ENCODE assay signal across 32 cellular contexts in genomic region chr5:87570366-87570765, GRCh38.
DNase-seq lines count a peak whose midpoint lies in the region; ATAC-seq, FAIRE-seq and TF ChIP-seq lines count a peak whose summit lies in the region.
"Had no signal": no experiment of that assay in that cellular context is flagged by ENCODE, and none has a peak within 500 bp of the region (broad histone marks: within the 10 kb centered on the region; RNA-seq: fewer than 3 reads in every experiment).

No MANE protein-coding gene starts in this region.

- no peak overlapping the region for H3K27ac Mint-ChIP-seq in activated CD4-positive, alpha-beta T cell treated with anti-CD3 and anti-CD28 coated beads for 36 hours
- H3K27ac Mint-ChIP-seq: activated naive CD4-positive, alpha-beta T cell treated with anti-CD3 and anti-CD28 coated beads for 36 hours; activated T-cell treated with anti-CD3 and anti-CD28 coated beads, Interleukin-2, amount 50 U/mL, for 72 hours; brain; CD4-positive, alpha-beta T cell had no signal

- no peak for TF ChIP-seq POLR2A in GM12892 (IDR thresholded peaks at IDR 0.05; ENCODE audit: low read depth, low read length)

- no peaks in the 10 kb centered on the region for H3K36me3 Mint-ChIP-seq in activated CD4-positive, alpha-beta T cell treated with anti-CD3 and anti-CD28 coated beads for 36 hours (ENCODE audit: low read depth)
- H3K36me3 Mint-ChIP-seq: brain had no signal

- ATAC-seq in GM18520 (IDR thresholded peaks at IDR 0.05; ENCODE audit: unreplicated experiment): peak; percentile 78
- ATAC-seq in GM21390 (IDR thresholded peaks at IDR 0.05; ENCODE audit: unreplicated experiment): peak; percentile 56
- ATAC-seq in HG02938 (IDR thresholded peaks at IDR 0.05; ENCODE audit: unreplicated experiment): peak; percentile 64
- ATAC-seq in HG03442 (IDR thresholded peaks at IDR 0.05; ENCODE audit: unreplicated experiment): peak; percentile 77
- no peak for ATAC-seq in activated CD4-positive, alpha-beta T cell treated with anti-CD3 and anti-CD28 coated beads for 36 hours
- ATAC-seq: activated T-cell treated with anti-CD3 and anti-CD28 coated beads, Interleukin-2, amount 50 U/mL, for 72 hours; gastroesophageal sphincter; Panc1 had no signal

- no peak for FAIRE-seq in GM12892 (lab: Jason Lieb, UNC)
- FAIRE-seq: A204.1, D721Med, endometrium, H54, small intestine had no signal

- H3K4me1 Mint-ChIP-seq in activated CD4-positive, alpha-beta T cell treated with anti-CD3 and anti-CD28 coated beads for 36 hours: no peaks in the 10 kb centered on the region
- H3K4me1 Mint-ChIP-seq: brain had no signal

- CTCF ChIA-PET in activated CD4-positive, alpha-beta T cell treated with anti-CD3 and anti-CD28 coated beads for 36 hours (lab: Charles Lee): no interaction called here

- DNase-seq in HUDEP-2 (lab: John Stamatoyannopoulos, UW; ENCODE audit: unreplicated experiment in 76 of 76) (no peak), GM12892 (ENCODE audit: insufficient read length) (no peak), kidney tubule cell (ENCODE audit: low spot score) (no peak)
- no peak for DNase-seq in activated CD4-positive, alpha-beta T cell treated with anti-CD3 and anti-CD28 coated beads for 36 hours
- DNase-seq: activated naive CD4-positive, alpha-beta T cell treated with anti-CD3 and anti-CD28 coated beads for 36 hours; activated T-cell treated with anti-CD3 and anti-CD28 coated beads, Interleukin-2, amount 50 U/mL, for 72 hours; adrenal gland; CD4-positive, alpha-beta T cell; cerebellar nuclear complex; hippocampal formation; NCI-H1092 treated with DMSO at 0.1 percent for 48 hours; NCI-H187; NCI-H524 treated with DMSO at 0.1 percent for 48 hours; NK-92 treated with Interleukin-12 subunit alpha and Interleukin-12 subunit beta, amount 100 ng/mL, for 24 hours; ovary; SHP77 treated with DMSO at 0.1 percent for 48 hours; small intestine; stimulated activated CD4-positive, alpha-beta T cell treated with anti-CD3 and anti-CD28 coated beads, Interleukin-2, amount 100 ng/mL, for 24 hours; T1000; trophoblast cell; WERI-Rb-1 had no signal

- no peak overlapping the region for H3K4me3 Mint-ChIP-seq in activated CD4-positive, alpha-beta T cell treated with anti-CD3 and anti-CD28 coated beads for 36 hours
- H3K4me3 Mint-ChIP-seq: activated naive CD4-positive, alpha-beta T cell treated with anti-CD3 and anti-CD28 coated beads for 36 hours; activated T-cell treated with anti-CD3 and anti-CD28 coated beads, Interleukin-2, amount 50 U/mL, for 72 hours; brain; CD4-positive, alpha-beta T cell had no signal

- H3K9me3 Mint-ChIP-seq in activated CD4-positive, alpha-beta T cell treated with anti-CD3 and anti-CD28 coated beads for 36 hours (ENCODE audit: low read depth): no peaks in the 10 kb centered on the region
- H3K9me3 Mint-ChIP-seq: activated naive CD4-positive, alpha-beta T cell treated with anti-CD3 and anti-CD28 coated beads for 36 hours; activated T-cell treated with anti-CD3 and anti-CD28 coated beads, Interleukin-2, amount 50 U/mL, for 72 hours; brain; CD4-positive, alpha-beta T cell had no signal

- POLR2A ChIA-PET in activated CD4-positive, alpha-beta T cell treated with anti-CD3 and anti-CD28 coated beads for 36 hours (lab: Charles Lee): no interaction called here

- intact Hi-C loops in activated CD4-positive, alpha-beta T cell treated with anti-CD3 and anti-CD28 coated beads for 36 hours (cut with DNase I, micrococcal nuclease): no loop called here

- no peaks in the 10 kb centered on the region for H3K27me3 Mint-ChIP-seq in activated CD4-positive, alpha-beta T cell treated with anti-CD3 and anti-CD28 coated beads for 36 hours
- H3K27me3 Mint-ChIP-seq: brain had no signal
